Comparison of ENCODE assay signal across 16 cellular contexts in genomic region chr5:57186194-57186593, GRCh38. TPM values are rescaled to one million over a fixed set of nuclear protein-coding genes. Genes with fewer than 3 reads are reported as not detected.
DNase-seq lines count a peak whose midpoint lies in the region; ATAC-seq, FAIRE-seq and TF ChIP-seq lines count a peak whose summit lies in the region.
"Had no signal": no experiment of that assay in that cellular context is flagged by ENCODE, and none has a peak within 500 bp of the region (broad histone marks: within the 10 kb centered on the region; RNA-seq: fewer than 3 reads in every experiment).

No MANE protein-coding gene starts in this region.

- H3K9ac ChIP-seq in DND-41 (ENCODE audit: low read depth, low read length) (no peak overlapping the region), K562 (ENCODE audit: insufficient read depth in 1 of 2, low read depth in 2 of 2, low read length in 2 of 2) (no peak overlapping the region)

- H3K4me2 ChIP-seq in DND-41 (ENCODE audit: insufficient read depth, low read length) (peak overlapping the region; percentile 31; the same call in 1 of the 2 replicates), K562 (ENCODE audit: insufficient read depth, low read length) (no peak overlapping the region)

- H3K27ac ChIP-seq in DND-41 (ENCODE audit: low read length) = no peak overlapping the region
- H3K27ac ChIP-seq in K562 (ENCODE audit: extremely low read depth, low read depth, low read length) = no peak overlapping the region
- H3K27ac ChIP-seq: C4-2B, coronary artery had no signal

- H3K4me1 ChIP-seq in DND-41 (ENCODE audit: insufficient read depth, low read length) = peaks cover 55% of the 10 kb centered on the region
- peaks cover 7% of the 10 kb centered on the region in 2 experiments; a peak in 4 of 5 replicates for H3K4me1 ChIP-seq in K562 (replicated peaks in 1 of 2; ENCODE audit: control insufficient read depth in 2 of 2, insufficient read depth in 2 of 2, low read length in 2 of 2)

- no TSS peak for BruUV-seq in K562 (replicated peaks; lab: Mats Ljungman, UMichigan)

- TF ChIP-seq EP300 in K562 (IDR thresholded peaks at IDR 0.05; ENCODE audit: low read length) = no peak

- H3K27me3 ChIP-seq in DND-41 (ENCODE audit: insufficient read depth, low read length, poor library complexity) (no peaks in the 10 kb centered on the region), K562 (ENCODE audit: control insufficient read depth in 2 of 2, insufficient read depth in 2 of 2, low read length in 2 of 2) (no peaks in the 10 kb centered on the region)

- H3K79me2 ChIP-seq in DND-41 (ENCODE audit: insufficient read depth, low read length) (peaks cover 100% of the 10 kb centered on the region), K562 (ENCODE audit: control insufficient read depth, insufficient read depth, low read length) (peaks cover 100% of the 10 kb centered on the region)

- ATAC-seq in DND-41 (ENCODE audit: insufficient read depth, low read depth) (no peak), K562 (no peak), GM19452 (IDR thresholded peaks at IDR 0.05; ENCODE audit: unreplicated experiment) (no peak)

- TF ChIP-seq CTCF in DND-41 (IDR thresholded peaks at IDR 0.05; ENCODE audit: borderline replicate concordance, extremely low read depth, low read length, poor library complexity, severe bottlenecking) = no peak
- no peak for TF ChIP-seq CTCF in NB4 (IDR thresholded peaks at IDR 0.05; ENCODE audit: low read depth, low read length)
- no peak for TF ChIP-seq CTCF in K562 (IDR thresholded peaks at IDR 0.05 in 2 of 3, conservative IDR thresholded peaks at IDR 0.05 in 1 of 3; ENCODE audit: insufficient read depth in 2 of 3, low read depth in 1 of 3, low read length in 3 of 3)
- TF ChIP-seq CTCF in nephron (IDR thresholded peaks at IDR 0.05; ENCODE audit: unreplicated experiment in 3 of 3) = no peak
- TF ChIP-seq CTCF in GM13977 (IDR thresholded peaks at IDR 0.05; ENCODE audit: extremely low read depth, insufficient read depth, missing control alignments) = no peak

- H3K36me3 Mint-ChIP-seq in nephron (ENCODE audit: low read depth) = peaks cover 45% of the 10 kb centered on the region

- TF ChIP-seq POLR2A in NB4 (IDR thresholded peaks at IDR 0.05; ENCODE audit: extremely low read depth, insufficient read length) (no peak), K562 (conservative IDR thresholded peaks at IDR 0.05) (no peak)

- no peak for FAIRE-seq in K562 (lab: Jason Lieb, UNC)
- FAIRE-seq: keratinocyte had no signal

- H3K9me1 ChIP-seq in K562 (ENCODE audit: control insufficient read depth, insufficient read depth, low read length) = peaks cover 11% of the 10 kb centered on the region

- no peak for TF ChIP-seq RAD21 in K562 (CRISPR knock-in tag; conservative IDR thresholded peaks at IDR 0.05 in 1 of 2, IDR thresholded peaks at IDR 0.05 in 1 of 2)

- no peak overlapping the region for H3K4me3 Mint-ChIP-seq in nephron

- CTCF ChIA-PET in K562 (lab: Yijun Ruan, JAX; ENCODE audit: low intra/inter-chr PET ratio) = no interaction called here

- H3K27ac Mint-ChIP-seq in nephron = peak overlapping the region in 2 of 3 experiments; percentile 47 to 59

- H3K9me3 ChIP-seq in DND-41 (ENCODE audit: insufficient read depth, low read length, severe bottlenecking) (no peaks in the 10 kb centered on the region), K562 (replicated peaks; ENCODE audit: control insufficient read depth, insufficient read depth, low read depth, low read length) (no peaks in the 10 kb centered on the region; the same call in 1 of the 2 replicates)

- H3K36me3 ChIP-seq in DND-41 (ENCODE audit: insufficient read depth, low read length) = peaks cover 22% of the 10 kb centered on the region
- peaks cover 42% of the 10 kb centered on the region for H3K36me3 ChIP-seq in K562 (ENCODE audit: control insufficient read depth, insufficient read depth, low read length)

- 76% methylated on average over 4 of the region's 4 CpGs for WGBS in K562 (ENCODE audit: insufficient coverage, low coverage, missing lambda C conversion rate)

- no peaks in the 10 kb centered on the region for H3K27me3 Mint-ChIP-seq in nephron (ENCODE audit: low read depth)

- H3K4me3 ChIP-seq in DND-41 (ENCODE audit: low read depth in 1 of 2, low read length in 2 of 2) = no peak overlapping the region
- H3K4me3 ChIP-seq in NB4 (ENCODE audit: low read depth, low read length) = peak overlapping the region; percentile 10
- no peak overlapping the region for H3K4me3 ChIP-seq in K562

- H3K4me1 Mint-ChIP-seq in nephron = peaks cover 33% of the 10 kb centered on the region

- in situ Hi-C loops in K562 (cut with MboI) = no loop called here
- in situ Hi-C loops in GM13977 (cut with MboI; ENCODE audit: low pct_unique_long_range_greater_than_20kb, low sequenced_read_pairs, unreplicated experiment) = no loop called here

- intact Hi-C loops in K562 (cut with micrococcal nuclease) = no loop called here

- H2AFZ ChIP-seq in DND-41 (ENCODE audit: low read depth, low read length) (no peak overlapping the region), K562 (ENCODE audit: low read depth, low read length) (no peak overlapping the region)

- peaks cover 86% of the 10 kb centered on the region for H4K20me1 ChIP-seq in DND-41 (ENCODE audit: insufficient read depth, low read length)
- peaks cover 48% of the 10 kb centered on the region for H4K20me1 ChIP-seq in K562 (replicated peaks; ENCODE audit: control insufficient read depth, insufficient read depth, low read length)

- POLR2A ChIA-PET in K562 (lab: Yijun Ruan, JAX) = no interaction called here

- H3K9me3 Mint-ChIP-seq in nephron = no peaks in the 10 kb centered on the region

- no peak for DNase-seq in DND-41
- DNase-seq in NB4 (ENCODE audit: low read depth) = peak; percentile 44
- no peak for DNase-seq in K562 (ENCODE audit: extremely low read depth in 1 of 4, low spot score in 3 of 4)
- no peak for DNase-seq in activated CD8-positive, alpha-beta memory T cell treated with anti-CD3 and anti-CD28 coated beads for 24 hours
- DNase-seq in GM13977 (ENCODE audit: low spot score) = no peak
- DNase-seq: activated CD8-positive, alpha-beta memory T cell treated with anti-CD3 and anti-CD28 coated beads, Interleukin-2, amount 50 U/mL, for 48 hours; KG1; NCI-H1694; NCI-H526; posterior cingulate gyrus; RPMI8226 had no signal

TF ChIP-seq in K562, 482 proteins besides CTCF, POLR2A, EP300 and RAD21:
- TF ChIP-seq, protein P1, sequence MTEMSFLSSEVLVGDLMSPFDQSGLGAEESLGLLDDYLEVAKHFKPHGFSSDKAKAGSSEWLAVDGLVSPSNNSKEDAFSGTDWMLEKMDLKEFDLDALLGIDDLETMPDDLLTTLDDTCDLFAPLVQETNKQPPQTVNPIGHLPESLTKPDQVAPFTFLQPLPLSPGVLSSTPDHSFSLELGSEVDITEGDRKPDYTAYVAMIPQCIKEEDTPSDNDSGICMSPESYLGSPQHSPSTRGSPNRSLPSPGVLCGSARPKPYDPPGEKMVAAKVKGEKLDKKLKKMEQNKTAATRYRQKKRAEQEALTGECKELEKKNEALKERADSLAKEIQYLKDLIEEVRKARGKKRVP (CRISPR knock-in tag; IDR thresholded peaks at IDR 0.05) = no peak
- TF ChIP-seq, protein P2, sequence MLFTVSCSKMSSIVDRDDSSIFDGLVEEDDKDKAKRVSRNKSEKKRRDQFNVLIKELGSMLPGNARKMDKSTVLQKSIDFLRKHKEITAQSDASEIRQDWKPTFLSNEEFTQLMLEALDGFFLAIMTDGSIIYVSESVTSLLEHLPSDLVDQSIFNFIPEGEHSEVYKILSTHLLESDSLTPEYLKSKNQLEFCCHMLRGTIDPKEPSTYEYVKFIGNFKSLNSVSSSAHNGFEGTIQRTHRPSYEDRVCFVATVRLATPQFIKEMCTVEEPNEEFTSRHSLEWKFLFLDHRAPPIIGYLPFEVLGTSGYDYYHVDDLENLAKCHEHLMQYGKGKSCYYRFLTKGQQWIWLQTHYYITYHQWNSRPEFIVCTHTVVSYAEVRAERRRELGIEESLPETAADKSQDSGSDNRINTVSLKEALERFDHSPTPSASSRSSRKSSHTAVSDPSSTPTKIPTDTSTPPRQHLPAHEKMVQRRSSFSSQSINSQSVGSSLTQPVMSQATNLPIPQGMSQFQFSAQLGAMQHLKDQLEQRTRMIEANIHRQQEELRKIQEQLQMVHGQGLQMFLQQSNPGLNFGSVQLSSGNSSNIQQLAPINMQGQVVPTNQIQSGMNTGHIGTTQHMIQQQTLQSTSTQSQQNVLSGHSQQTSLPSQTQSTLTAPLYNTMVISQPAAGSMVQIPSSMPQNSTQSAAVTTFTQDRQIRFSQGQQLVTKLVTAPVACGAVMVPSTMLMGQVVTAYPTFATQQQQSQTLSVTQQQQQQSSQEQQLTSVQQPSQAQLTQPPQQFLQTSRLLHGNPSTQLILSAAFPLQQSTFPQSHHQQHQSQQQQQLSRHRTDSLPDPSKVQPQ (CRISPR knock-in tag; IDR thresholded peaks at IDR 0.05; ENCODE audit: borderline replicate concordance) = no peak
- TF ChIP-seq ZNF384 (IDR thresholded peaks at IDR 0.05; ENCODE audit: low read depth, low read length) = 0 out of 2 replicates have a peak, but pooled peaks have one; percentile 31
- no peak for TF ChIP-seq PURB (CRISPR knock-in tag; IDR thresholded peaks at IDR 0.05; ENCODE audit: low read depth)
TF ChIP-seq in K562: peak in this region for 1.

RNA-seq across cellular contexts. Expression of gene GPBP1, which starts 12.3 kb away (rescaled TPM):
- total RNA-seq in K562 (2011; cell fraction: chromatin; rRNA removed; ENCODE audit: low replicate concordance) = 38.9 and 193 TPM in 2 replicates
- 20.5 and 30.5 TPM in 2 replicates for total RNA-seq in K562 (2011; cell fraction: nucleolus; rRNA removed)
- 55.7 and 82.8 TPM in 2 replicates for total RNA-seq in K562 (2011; cell fraction: nucleoplasm; rRNA removed)
- total RNA-seq in K562 (2014; rRNA removed) (61.7 and 66.2 TPM in 2 replicates), K562 (2014; rRNA removed; fragmentation: Illumina TruSeq; extraction: Trizol) (109 and 122 TPM in 2 replicates), K562 (2015; rRNA removed; fragmentation: Illumina TruSeq; extraction: Trizol) (89.1 and 97.0 TPM in 2 replicates), K562 (2021) (67.8 and 68.4 TPM in 2 replicates)
- polyA plus RNA-seq in K562 (2011; rRNA removed) (67.3 and 85.2 TPM in 2 replicates), K562 (2014; fragmentation: Illumina TruSeq; extraction: Trizol) (70.2 and 85.7 TPM in 2 replicates), K562 (2014; fragmentation: Nextera tagmentation; extraction: Ambion mirVana) (10 to 100 TPM; 31.0 to 40.7 TPM), K562 (2014; rRNA removed) (55.2 and 64.0 TPM in 2 replicates)
- 6.1 and 19.2 TPM in 2 replicates for polyA plus RNA-seq in K562 (2011; cell fraction: cytosol; rRNA removed)
- 22.7 and 36.5 TPM in 2 replicates for polyA plus RNA-seq in K562 (2011; cell fraction: nucleus; rRNA removed)
- polyA plus RNA-seq in K562 (2012) = 51.9 and 53.1 TPM in 2 replicates
- polyA minus RNA-seq in K562 (2011; rRNA and poly(A)+ RNA removed) = 94.7 and 107 TPM in 2 replicates
- polyA minus RNA-seq in K562 (2011; cell fraction: cytosol; rRNA and poly(A)+ RNA removed) = 21.1 and 29.6 TPM in 2 replicates
- polyA minus RNA-seq in K562 (2011; cell fraction: nucleus; rRNA and poly(A)+ RNA removed) = 26.1 and 57.8 TPM in 2 replicates
